In genomic region chr3:79361748-79362378, GRCh38 we compare ENCODE assay signal across 8 cellular contexts.
DNase-seq lines count a peak whose midpoint lies in the region; ATAC-seq lines count a peak whose summit lies in the region.

No MANE protein-coding gene starts in this region.

- DNase-seq in CD1c-positive myeloid dendritic cell (ENCODE audit: extremely low spot score), result peak; percentile 7
- DNase-seq in RKO (ENCODE audit: low spot score), result peak; percentile 73
- DNase-seq in fibroblast of gingiva (ENCODE audit: low read depth), result peak; percentile 23
- DNase-seq in renal cortical epithelial cell (ENCODE audit: low read depth), result peak; percentile 44
- no peak for DNase-seq in stimulated activated CD4-positive, alpha-beta T cell treated with anti-CD3 and anti-CD28 coated beads, Interleukin-12 subunit alpha, Interleukin-12 subunit beta, amount 100 ng/mL, for 4 hours
- no peak for DNase-seq in NK-92 treated with Interleukin-12 subunit alpha and Interleukin-12 subunit beta, amount 100 ng/mL, for 24 hours (lab: John Stamatoyannopoulos, UW)

- ATAC-seq in GM18868 (IDR thresholded peaks at IDR 0.05; ENCODE audit: unreplicated experiment) (peak; percentile 81), HG03565 (IDR thresholded peaks at IDR 0.05; ENCODE audit: unreplicated experiment) (peak; percentile 85)

Comparison
In these comparisons a context has a peak if more than half of its experiments do, and no peak if none do; other contexts are left out.
1. DNase-seq: peak in CD1c-positive myeloid dendritic cell (single experiment), RKO (single experiment), fibroblast of gingiva (single experiment) and renal cortical epithelial cell (single experiment); none in stimulated activated CD4-positive, alpha-beta T cell treated with anti-CD3 and anti-CD28 coated beads, Interleukin-12 subunit alpha, Interleukin-12 subunit beta, amount 100 ng/mL, for 4 hours (single experiment) and NK-92 treated with Interleukin-12 subunit alpha and Interleukin-12 subunit beta, amount 100 ng/mL, for 24 hours (single experiment).